Comparison of ENCODE assay signal across 8 cellular contexts in the genomic region with DNA sequence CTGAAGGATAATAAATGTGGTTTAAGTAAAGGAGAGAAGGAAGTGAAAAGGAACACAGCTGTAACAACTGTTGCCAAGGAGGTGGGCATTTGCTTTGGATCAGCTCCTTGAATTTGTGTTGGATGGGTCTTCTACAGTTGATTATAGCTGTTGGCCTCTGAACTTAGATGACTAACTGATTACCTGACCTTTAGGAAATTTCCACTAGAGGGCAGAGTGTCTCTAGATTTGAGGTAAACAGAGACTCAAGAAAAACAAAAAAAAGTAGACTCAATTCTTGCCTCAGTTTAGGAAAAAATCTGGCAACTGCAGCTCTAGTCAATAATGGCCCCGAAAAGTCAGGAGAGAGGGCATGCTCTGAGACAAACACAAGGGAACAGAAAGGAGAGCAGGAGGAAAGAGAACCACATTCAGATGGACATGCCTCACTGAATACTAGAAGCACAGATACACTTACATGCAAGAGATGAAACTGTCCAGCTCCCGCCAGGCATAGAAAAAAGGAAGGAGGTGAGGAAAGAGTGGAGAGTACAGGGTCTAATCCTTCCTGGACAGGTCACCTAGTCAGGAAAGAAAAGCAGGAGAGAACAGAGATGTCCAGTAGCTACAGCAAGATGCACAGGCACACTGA. TPM values are rescaled to one million over a fixed set of nuclear protein-coding genes. Genes with fewer than 3 reads are reported as not detected.
A peak's percentile ranks its signal among the peaks of the same experiment; 100 is the strongest.
DNase-seq lines count a peak whose midpoint lies in the region; ATAC-seq and TF ChIP-seq lines count a peak whose summit lies in the region.

No MANE protein-coding gene starts in this region.

- dilution Hi-C loops in mammary epithelial cell (cut with HindIII; ENCODE audit: low sequenced_read_pairs) = no loop called here

- H3K27me3 ChIP-seq in mammary epithelial cell (ENCODE audit: insufficient read depth, low read length) (no peaks in the 10 kb centered on the region), suprapubic skin (no peaks in the 10 kb centered on the region)

- TF ChIP-seq CTCF in mammary epithelial cell (conservative IDR thresholded peaks at IDR 0.05 in 1 of 2, IDR thresholded peaks at IDR 0.05 in 1 of 2; ENCODE audit: extremely low read depth in 1 of 2, insufficient read depth in 1 of 2, low read depth in 1 of 2, low read length in 2 of 2) = peak; percentile 29 to 46
- TF ChIP-seq CTCF in suprapubic skin (IDR thresholded peaks at IDR 0.05) = peak in 1 of 2 donors; percentile 32

- CTCF ChIA-PET in mammary epithelial cell (lab: Charles Lee; ENCODE audit: low non-redundant PET) = interaction anchor here (0.5 to 1.0 kb wide), 2 partner anchors 21 to 182 kb away, joined by 3 read pairs; a partner anchor contains a TSS

- no peak overlapping the region for H3K4me3 ChIP-seq in mammary epithelial cell (replicated peaks in 1 of 3; ENCODE audit: insufficient read depth in 1 of 3, low read depth in 2 of 3, low read length in 3 of 3)
- no peak overlapping the region for H3K4me3 ChIP-seq in suprapubic skin

- no peak overlapping the region for H3K27ac ChIP-seq in mammary epithelial cell (ENCODE audit: insufficient read depth, low read depth, low read length)
- no peak overlapping the region for H3K27ac ChIP-seq in suprapubic skin

- H4K20me1 ChIP-seq in mammary epithelial cell (ENCODE audit: insufficient read depth, low read length) = no peaks in the 10 kb centered on the region

- in situ Hi-C loops in mammary epithelial cell (cut with MboI; ENCODE audit: low sequenced_read_pairs in 2 of 2) = no loop called here

- no peak overlapping the region for H3K4me2 ChIP-seq in mammary epithelial cell (ENCODE audit: insufficient read depth, low read depth, low read length)

- 77% methylated on average over 2 of the region's 2 CpGs for WGBS in mammary epithelial cell (ENCODE audit: low coverage, missing lambda C conversion rate)
- 96% methylated on average over 2 of the region's 2 CpGs for WGBS in suprapubic skin

- H3K9ac ChIP-seq in mammary epithelial cell (ENCODE audit: insufficient read depth, low read length) = no peak overlapping the region

- no peak for ATAC-seq in GM18519 (IDR thresholded peaks at IDR 0.05; ENCODE audit: low FRiP score, unreplicated experiment)

- H2AFZ ChIP-seq in mammary epithelial cell (ENCODE audit: low read depth, low read length) = no peak overlapping the region

- no peaks in the 10 kb centered on the region for H3K9me3 ChIP-seq in mammary epithelial cell (replicated peaks; ENCODE audit: insufficient read depth, low read length)
- H3K9me3 ChIP-seq in suprapubic skin = no peaks in the 10 kb centered on the region

- peaks cover 35% of the 10 kb centered on the region for H3K36me3 ChIP-seq in mammary epithelial cell (ENCODE audit: insufficient read depth, low read length)
- H3K36me3 ChIP-seq in suprapubic skin = peaks cover 73% of the 10 kb centered on the region

- no TSS peak for BruUV-seq in mammary epithelial cell (replicated peaks; lab: Mats Ljungman, UMichigan)

- TF ChIP-seq EP300 in suprapubic skin (IDR thresholded peaks at IDR 0.05) = no peak

- intact Hi-C loops in mammary epithelial cell (cut with micrococcal nuclease) = loop anchor here (1.0 kb wide), 1 partner anchor 43 kb away; no protein-coding TSS in a partner anchor

- no peaks in the 10 kb centered on the region for H3K79me2 ChIP-seq in mammary epithelial cell (ENCODE audit: insufficient read depth, low read length)

- H3K4me1 ChIP-seq in mammary epithelial cell (ENCODE audit: insufficient read depth, low read length) (no peaks in the 10 kb centered on the region), suprapubic skin (peaks cover 3% of the 10 kb centered on the region)

- peak; percentile 51 for DNase-seq in NCI-H510A treated with DMSO at 0.1 percent for 48 hours (lab: John Stamatoyannopoulos, UW)
- DNase-seq in NCI-H510A (lab: John Stamatoyannopoulos, UW) = no peak
- DNase-seq in NCI-H460 (ENCODE audit: extremely low read depth, low read depth) = peak; percentile 31
- peak; percentile 29 for DNase-seq in mammary epithelial cell
- DNase-seq in myocyte (ENCODE audit: low read depth) = peak; percentile 54
- no peak for DNase-seq in suprapubic skin (ENCODE audit: low spot score in 2 of 2)
- no peak for DNase-seq in activated effector memory CD4-positive, alpha-beta T cell treated with Interleukin-2 at 50 U/mL for 16 hours

- TF ChIP-seq POLR2A in suprapubic skin (IDR thresholded peaks at IDR 0.05) = no peak

RNA-seq across cellular contexts. Expression of a gene that starts 20.6 kb away (rescaled TPM):
- total RNA-seq in NCI-H460 (2014; rRNA removed; shearing (Covaris generic)) = 40.8 and 53.7 TPM in 2 replicates
- 15.5 and 42.4 TPM in 2 replicates for polyA plus RNA-seq in NCI-H460 (2014; cell fraction: nucleus; rRNA removed)
- 10 to 100 TPM; 38.5 to 51.3 TPM for total RNA-seq in mammary epithelial cell
- polyA plus RNA-seq in mammary epithelial cell = 92.3 TPM
- polyA minus RNA-seq in mammary epithelial cell = 20.8 TPM
- total RNA-seq in myocyte = 34.4 and 40.8 TPM in 2 replicates
- polyA plus RNA-seq in myocyte (2012) = 114 TPM
- total RNA-seq in suprapubic skin = 10 to 100 TPM; 29.4 to 45.5 (median 34.6) TPM

RNA-seq across cellular contexts. Expression of a gene that starts 28.8 kb away (rescaled TPM):
- 0.07 TPM in 1 of 2 replicates, not detected in the other for total RNA-seq in NCI-H460 (2014; rRNA removed; shearing (Covaris generic))
- polyA plus RNA-seq in NCI-H460 (2014; cell fraction: nucleus; rRNA removed) = 0.25 and 0.33 TPM in 2 replicates
- total RNA-seq in mammary epithelial cell = 1 to 10 TPM in 1 of 2 donors, under 1 TPM in 1; 0.73 to 1.2 TPM
- polyA plus RNA-seq in mammary epithelial cell = 0.40 TPM
- polyA minus RNA-seq in mammary epithelial cell = not detected
- 39.9 and 54.1 TPM in 2 replicates for total RNA-seq in myocyte
- polyA plus RNA-seq in myocyte (2012) = 4.8 TPM
- total RNA-seq in suprapubic skin = 10 to 100 TPM; 49.5 to 74.5 (median 61.8) TPM

RNA-seq across cellular contexts. Expression of a gene that starts 34.5 kb away (rescaled TPM):
- 29.8 and 35.7 TPM in 2 replicates for total RNA-seq in NCI-H460 (2014; rRNA removed; shearing (Covaris generic))
- polyA plus RNA-seq in NCI-H460 (2014; cell fraction: nucleus; rRNA removed) = 38.6 and 44.3 TPM in 2 replicates
- total RNA-seq in mammary epithelial cell (10 to 100 TPM; 29.2 to 65.7 TPM), myocyte (21.4 and 25.3 TPM in 2 replicates), suprapubic skin (10 to 100 TPM; 29.4 to 45.1 (median 38.9) TPM)
- polyA plus RNA-seq in mammary epithelial cell = 43.5 TPM
- polyA minus RNA-seq in mammary epithelial cell = 187 TPM
- polyA plus RNA-seq in myocyte (2012) = 64.2 TPM

RNA-seq across cellular contexts. Expression of a gene that starts 47.5 kb away (rescaled TPM):
- total RNA-seq in NCI-H460 (2014; rRNA removed; shearing (Covaris generic)) = 70.4 and 77.0 TPM in 2 replicates
- polyA plus RNA-seq in NCI-H460 (2014; cell fraction: nucleus; rRNA removed) = 43.3 and 70.5 TPM in 2 replicates
- 100 to 1,000 TPM; 106 to 107 TPM for total RNA-seq in mammary epithelial cell
- 70.9 TPM for polyA plus RNA-seq in mammary epithelial cell
- 134 TPM for polyA minus RNA-seq in mammary epithelial cell
- 32.0 and 36.0 TPM in 2 replicates for total RNA-seq in myocyte
- polyA plus RNA-seq in myocyte (2012) = 32.8 TPM
- total RNA-seq in suprapubic skin = 10 to 100 TPM; 62.8 to 86.5 (median 69.7) TPM

Comparison
In these comparisons a context has a peak if more than half of its experiments do, and no peak if none do; other contexts are left out.
1. DNase-seq: peak in NCI-H510A treated with DMSO at 0.1 percent for 48 hours (single experiment), NCI-H460 (single experiment), mammary epithelial cell (single experiment) and myocyte (single experiment); none in NCI-H510A (single experiment), suprapubic skin (0 of 2) and activated effector memory CD4-positive, alpha-beta T cell treated with Interleukin-2 at 50 U/mL for 16 hours (single experiment).
2. RNA of a gene that starts 28.8 kb away (total RNA-seq): 49.5 to 74.5 TPM in suprapubic skin and 39.9 to 54.1 TPM in myocyte; 0.73 to 1.2 TPM in mammary epithelial cell and 0.07 TPM in NCI-H460; every median in the first group is over 10 times any median in the second.